ENCODE assay signal across 1 cellular context in the genomic region with DNA sequence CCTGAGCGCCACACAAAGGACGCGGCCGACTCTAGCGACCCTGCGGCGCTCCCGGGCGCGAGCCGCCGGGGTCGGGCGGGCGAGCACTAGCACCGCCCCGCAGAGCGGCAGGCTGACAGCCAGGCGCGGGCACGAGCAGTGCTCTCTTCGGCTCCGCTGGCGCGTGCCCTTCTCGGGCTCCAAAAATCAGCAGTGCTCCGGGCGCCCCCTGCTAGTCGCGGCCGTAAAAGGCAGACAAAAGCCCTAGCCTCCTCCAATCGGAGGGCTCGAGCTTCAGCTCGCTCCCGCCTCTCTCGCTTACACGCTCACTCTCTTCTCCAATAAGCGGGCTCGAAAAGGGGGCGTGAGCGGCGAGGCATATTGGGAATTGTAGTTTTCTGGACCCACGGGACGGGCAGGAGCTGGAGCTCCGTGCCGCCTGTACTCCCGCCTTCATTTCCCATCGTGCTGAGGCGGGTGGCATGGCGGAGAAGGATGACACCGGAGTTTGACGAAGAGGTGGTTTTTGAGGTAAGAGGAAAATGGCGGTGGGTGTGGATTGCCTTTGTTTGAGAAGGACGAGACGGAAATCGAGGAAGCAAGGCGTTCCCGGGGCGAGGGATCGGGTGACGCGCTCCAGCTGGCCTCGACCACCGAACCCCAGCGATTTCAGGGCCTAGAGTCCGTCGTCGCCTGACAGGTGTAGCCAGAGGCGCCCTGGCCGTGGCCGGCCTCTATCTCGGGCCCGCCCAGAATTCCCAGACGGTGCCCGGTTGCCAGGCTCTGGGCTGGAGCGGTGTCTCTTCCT.
TF ChIP-seq lines count a peak whose summit lies in the region.

FGD6 (minus strand) TSS at position 91 of the 787 bp plus-strand sequence. CDS start 227 bp downstream, outside the sequence.
VEZT (plus strand) TSS at position 431 of the 787 bp plus-strand sequence; CDS start at position 475, 44 bp downstream.

TF ChIP-seq in SK-N-SH, 30 proteins besides CTCF, POLR2A, EP300 and RAD21 (continued from another document):
- TF ChIP-seq, protein P1, sequence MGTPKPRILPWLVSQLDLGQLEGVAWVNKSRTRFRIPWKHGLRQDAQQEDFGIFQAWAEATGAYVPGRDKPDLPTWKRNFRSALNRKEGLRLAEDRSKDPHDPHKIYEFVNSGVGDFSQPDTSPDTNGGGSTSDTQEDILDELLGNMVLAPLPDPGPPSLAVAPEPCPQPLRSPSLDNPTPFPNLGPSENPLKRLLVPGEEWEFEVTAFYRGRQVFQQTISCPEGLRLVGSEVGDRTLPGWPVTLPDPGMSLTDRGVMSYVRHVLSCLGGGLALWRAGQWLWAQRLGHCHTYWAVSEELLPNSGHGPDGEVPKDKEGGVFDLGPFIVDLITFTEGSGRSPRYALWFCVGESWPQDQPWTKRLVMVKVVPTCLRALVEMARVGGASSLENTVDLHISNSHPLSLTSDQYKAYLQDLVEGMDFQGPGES (IDR thresholded peaks at IDR 0.05; ENCODE audit: low read depth, low read length), result peak; percentile 80
- TF ChIP-seq MEF2A (IDR thresholded peaks at IDR 0.05; ENCODE audit: borderline replicate concordance, low read depth), result no peak
- TF ChIP-seq FOSL2 (IDR thresholded peaks at IDR 0.05; ENCODE audit: borderline replicate concordance, low read depth), result no peak
- TF ChIP-seq RXRA (IDR thresholded peaks at IDR 0.05; ENCODE audit: borderline replicate concordance, low read depth), result no peak
- TF ChIP-seq RFX5 (IDR thresholded peaks at IDR 0.05; ENCODE audit: low read length), result no peak
- TF ChIP-seq PBX3 (IDR thresholded peaks at IDR 0.05), result peak; percentile 88
- peak; percentile 72 for TF ChIP-seq POLR2AphosphoS5 (IDR thresholded peaks at IDR 0.05; ENCODE audit: low read depth, low read length)
- peak; percentile 85; the same call in 1 of the 2 replicates for TF ChIP-seq YY1 (IDR thresholded peaks at IDR 0.05; ENCODE audit: low read depth)
- TF ChIP-seq TAF1 (IDR thresholded peaks at IDR 0.05; ENCODE audit: borderline replicate concordance, low read depth, low read length), result peak; percentile 70
- TF ChIP-seq NFIC (IDR thresholded peaks at IDR 0.05; ENCODE audit: borderline replicate concordance), result no peak; the same call in 1 of the 2 replicates
- TF ChIP-seq SIN3A (IDR thresholded peaks at IDR 0.05; ENCODE audit: borderline replicate concordance, low read depth, low read length), result peak; percentile 21; the same call in 1 of the 2 replicates
- 0 out of 2 replicates have a peak, but pooled peaks have one; percentile 33 for TF ChIP-seq NRF1 (IDR thresholded peaks at IDR 0.05; ENCODE audit: low read depth, low read length)
- no peak for TF ChIP-seq FOXJ3 (CRISPR knock-in tag; IDR thresholded peaks at IDR 0.05)
- TF ChIP-seq TEAD4 (IDR thresholded peaks at IDR 0.05; ENCODE audit: borderline replicate concordance, insufficient read depth), result no peak
- TF ChIP-seq, protein P2, sequence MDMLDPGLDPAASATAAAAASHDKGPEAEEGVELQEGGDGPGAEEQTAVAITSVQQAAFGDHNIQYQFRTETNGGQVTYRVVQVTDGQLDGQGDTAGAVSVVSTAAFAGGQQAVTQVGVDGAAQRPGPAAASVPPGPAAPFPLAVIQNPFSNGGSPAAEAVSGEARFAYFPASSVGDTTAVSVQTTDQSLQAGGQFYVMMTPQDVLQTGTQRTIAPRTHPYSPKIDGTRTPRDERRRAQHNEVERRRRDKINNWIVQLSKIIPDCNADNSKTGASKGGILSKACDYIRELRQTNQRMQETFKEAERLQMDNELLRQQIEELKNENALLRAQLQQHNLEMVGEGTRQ (IDR thresholded peaks at IDR 0.05; ENCODE audit: borderline replicate concordance, low read depth, low read length), result no peak
- TF ChIP-seq GATA2 (CRISPR knock-in tag; IDR thresholded peaks at IDR 0.05), result no peak
- TF ChIP-seq ZBTB33 (IDR thresholded peaks at IDR 0.05; ENCODE audit: borderline replicate concordance, low read depth), result no peak
- TF ChIP-seq ELF1 (IDR thresholded peaks at IDR 0.05), result peak; percentile 37; the same call in 1 of the 2 replicates
- no peak for TF ChIP-seq RCOR1 (IDR thresholded peaks at IDR 0.05; ENCODE audit: low read length)
- TF ChIP-seq JUND (IDR thresholded peaks at IDR 0.05), result no peak
- peak; percentile 95 for TF ChIP-seq MXI1 (IDR thresholded peaks at IDR 0.05; ENCODE audit: low read depth, low read length)
TF ChIP-seq in SK-N-SH: peak in this region for 16.
